In the genomic region with DNA sequence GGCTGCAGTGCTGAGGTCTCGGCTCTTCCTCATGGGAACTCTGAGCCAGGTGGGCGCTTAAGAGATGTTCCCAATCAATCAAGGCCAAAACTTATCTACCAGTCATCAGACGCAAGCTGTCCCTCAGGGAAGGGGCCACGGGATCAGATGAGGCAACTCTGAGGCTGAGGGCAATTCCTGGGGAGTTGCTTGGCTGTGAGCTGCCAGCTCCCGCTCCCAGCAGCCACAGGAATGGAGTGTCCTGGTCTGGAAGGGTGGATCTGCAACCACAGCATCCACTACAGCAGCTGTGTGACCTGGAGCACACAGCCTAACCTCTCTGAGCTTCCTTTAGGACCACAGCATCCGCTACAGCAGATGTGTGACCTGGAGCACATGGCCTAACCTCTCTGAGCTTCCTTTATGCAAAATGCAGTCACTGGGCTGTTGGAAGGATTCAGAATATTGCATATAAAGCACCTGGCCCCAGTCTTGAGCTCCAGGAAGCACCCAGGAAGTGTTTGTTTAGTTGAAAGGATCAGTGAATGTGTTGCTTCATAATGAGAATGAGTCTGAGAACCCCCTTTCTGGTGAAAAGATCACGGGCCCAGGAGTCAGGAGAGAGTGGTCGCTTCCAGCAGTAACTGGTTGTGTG, we compare ENCODE assay signal across 13 cellular contexts.
DNase-seq lines count a peak whose midpoint lies in the region; ATAC-seq and TF ChIP-seq lines count a peak whose summit lies in the region.
"Had no signal": no experiment of that assay in that cellular context is flagged by ENCODE, and none has a peak within 500 bp of the region (broad histone marks: within the 10 kb centered on the region; RNA-seq: fewer than 3 reads in every experiment).

No MANE protein-coding gene starts in this region.

- H3K27ac ChIP-seq in GM23248 (peak overlapping the region; percentile 31), PC-9 (peak overlapping the region; percentile 99), left ventricle myocardium inferior (replicated peaks) (no peak overlapping the region)
- H3K27ac ChIP-seq: WERI-Rb-1 had no signal

- H3K9me2 ChIP-seq in GM23248 (ENCODE audit: insufficient read depth): no peaks in the 10 kb centered on the region
- no peaks in the 10 kb centered on the region for H3K9me2 ChIP-seq in PC-9 (ENCODE audit: insufficient read depth)

- no peak overlapping the region for H2AFZ ChIP-seq in GM23248
- H2AFZ ChIP-seq in PC-9: peak overlapping the region; percentile 56; the same call in 1 of the 2 replicates

- DNase-seq in A172 (ENCODE audit: low spot score) (peak; percentile 56), GM23248 (peak; percentile 82), PC-9 (peak; percentile 31 to 89), fibroblast of pulmonary artery (ENCODE audit: low read depth) (peak; percentile 11), KBM-7 (no peak), head of caudate nucleus (no peak), left ventricle myocardium inferior (no peak)
- DNase-seq: activated gamma-delta T cell treated with Interleukin-2 at 50 U/mL for 16 hours; naive thymus-derived CD4-positive, alpha-beta T cell; NCI-H2171; substantia nigra; WERI-Rb-1 had no signal

- POLR2A ChIA-PET in PC-9 (lab: Charles Lee; ENCODE audit: unreplicated experiment): no interaction called here

- intact Hi-C loops in PC-9 (cut with micrococcal nuclease; ENCODE audit: unreplicated experiment): loop anchor here (1.0 to 2.0 kb wide), 4 partner anchors 61 to 135 kb away; partner anchors contain the start of gene TFAP2C
- intact Hi-C loops in head of caudate nucleus (cut with DNase I): no loop called here
- intact Hi-C loops in left ventricle myocardium inferior (cut with micrococcal nuclease): no loop called here

- no peaks in the 10 kb centered on the region for H3F3A ChIP-seq in GM23248 (ENCODE audit: insufficient read depth)
- H3F3A ChIP-seq in PC-9 (ENCODE audit: insufficient read depth, low read depth): peaks cover 32% of the 10 kb centered on the region

- H3K4me3 ChIP-seq in GM23248: no peak overlapping the region
- peak overlapping the region; percentile 41 for H3K4me3 ChIP-seq in PC-9
- H3K4me3 ChIP-seq in fibroblast of pulmonary artery (replicated peaks; ENCODE audit: low read depth, low read length): no peak overlapping the region
- H3K4me3 ChIP-seq in left ventricle myocardium inferior: no peak overlapping the region

- in situ Hi-C loops in GM23248 (cut with MboI): no loop called here
- in situ Hi-C loops in KBM-7 (cut with MboI; ENCODE audit: low pct_unique_long_range_greater_than_20kb, low sequenced_read_pairs): no loop called here

- BruUV-seq in PC-9 (replicated peaks; lab: Mats Ljungman, UMichigan): no TSS peak

- H3K4me1 ChIP-seq in GM23248 (ENCODE audit: insufficient read depth) (peaks cover 20% of the 10 kb centered on the region), PC-9 (replicated peaks; ENCODE audit: insufficient read depth) (peaks cover 55% of the 10 kb centered on the region), left ventricle myocardium inferior (no peaks in the 10 kb centered on the region)

- H3K4me2 ChIP-seq in GM23248 (ENCODE audit: unreplicated experiment) (peak overlapping the region; percentile 35), PC-9 (peak overlapping the region; percentile 69)

- no peak overlapping the region for H3K9ac ChIP-seq in GM23248

- no peak for ATAC-seq in HG02623 (IDR thresholded peaks at IDR 0.05; ENCODE audit: unreplicated experiment)
- ATAC-seq: naive thymus-derived CD4-positive, alpha-beta T cell had no signal

- no peaks in the 10 kb centered on the region for H3K27me3 ChIP-seq in GM23248 (replicated peaks; ENCODE audit: insufficient read depth)
- H3K27me3 ChIP-seq in PC-9 (ENCODE audit: insufficient read depth, low read depth): no peaks in the 10 kb centered on the region
- peaks cover 80% of the 10 kb centered on the region for H3K27me3 ChIP-seq in left ventricle myocardium inferior (ENCODE audit: low read depth)

- TF ChIP-seq CTCF in PC-9 (conservative IDR thresholded peaks at IDR 0.05) (0 out of 2 replicates have a peak, but pooled peaks have one; percentile 19), fibroblast of pulmonary artery (IDR thresholded peaks at IDR 0.05; ENCODE audit: low read length, missing control alignments) (no peak), left ventricle myocardium inferior (IDR thresholded peaks at IDR 0.05; ENCODE audit: borderline replicate concordance) (no peak)

- 53 to 57% methylated on average over 8 of the region's 8 CpGs for WGBS in GM23248 (ENCODE audit: low coverage in 1 of 2, low lambda C conversion rate in 2 of 2, missing lambda C conversion rate in 2 of 2), 2 experiments

- H3K79me2 ChIP-seq in GM23248 (ENCODE audit: insufficient read depth): no peaks in the 10 kb centered on the region
- H3K79me2 ChIP-seq in PC-9 (ENCODE audit: low read depth): peaks cover 16% of the 10 kb centered on the region; the same call in 1 of the 2 replicates

- H3K9me3 ChIP-seq in GM23248 (ENCODE audit: low read depth) (no peaks in the 10 kb centered on the region), PC-9 (ENCODE audit: insufficient read depth, low read depth) (no peaks in the 10 kb centered on the region), left ventricle myocardium inferior (replicated peaks) (no peaks in the 10 kb centered on the region)

- CTCF ChIA-PET in PC-9 (lab: Charles Lee): interaction anchor here (0.8 to 1.0 kb wide), 2 partner anchors 61 to 284 kb away, joined by 3 read pairs; partner anchors contain the start of gene TFAP2C

- no peaks in the 10 kb centered on the region for H4K20me1 ChIP-seq in GM23248 (ENCODE audit: insufficient read depth)
- no peaks in the 10 kb centered on the region for H4K20me1 ChIP-seq in PC-9 (ENCODE audit: insufficient read depth)

- no peaks in the 10 kb centered on the region for H3K36me3 ChIP-seq in GM23248 (ENCODE audit: low read depth)
- no peaks in the 10 kb centered on the region for H3K36me3 ChIP-seq in PC-9 (ENCODE audit: low read depth)
- H3K36me3 ChIP-seq in left ventricle myocardium inferior: no peaks in the 10 kb centered on the region
- H3K36me3 ChIP-seq: WERI-Rb-1 had no signal

Comparison
In these comparisons a context has a peak if more than half of its experiments do, and no peak if none do; other contexts are left out.
1. DNase-seq: peak in A172 (single experiment), GM23248 (single experiment), PC-9 (2 of 2) and fibroblast of pulmonary artery (single experiment); none in KBM-7 (single experiment), head of caudate nucleus (0 of 42) and left ventricle myocardium inferior (single experiment).